In the genomic region with DNA sequence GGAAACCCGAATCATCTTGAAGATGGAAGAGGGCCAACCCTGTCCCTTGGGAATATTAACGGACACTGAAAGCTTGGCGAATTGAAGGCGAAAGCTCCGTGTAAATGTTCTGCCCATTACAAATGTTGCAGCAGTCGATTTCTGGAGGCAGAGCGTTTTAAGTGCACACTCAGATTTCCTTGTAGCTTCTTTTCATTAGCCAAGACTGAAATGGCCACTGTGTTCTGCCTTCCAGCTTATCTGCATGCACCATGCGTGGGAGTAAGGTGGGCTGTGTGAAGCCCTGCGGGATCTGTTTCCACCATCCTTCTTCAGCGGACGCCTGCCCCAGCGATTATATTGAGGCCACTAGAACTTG, we compare ENCODE assay signal across 2 cellular contexts.
TF ChIP-seq lines count a peak whose summit lies in the region.

No MANE protein-coding gene starts in this region.

TF ChIP-seq in IMR-90, 13 proteins besides CTCF, POLR2A, EP300 and RAD21:
- no peak for TF ChIP-seq MAZ (IDR thresholded peaks at IDR 0.05; ENCODE audit: borderline replicate concordance, low read depth, low read length)
- no peak for TF ChIP-seq SMC3 (IDR thresholded peaks at IDR 0.05; ENCODE audit: low read depth, low read length)
- no peak for TF ChIP-seq BHLHE40 (IDR thresholded peaks at IDR 0.05; ENCODE audit: low read depth, low read length)
- no peak for TF ChIP-seq FOS (IDR thresholded peaks at IDR 0.05; ENCODE audit: low read depth, low read length)
- TF ChIP-seq ELK1 (IDR thresholded peaks at IDR 0.05; ENCODE audit: borderline replicate concordance, low read depth, low read length): no peak
- no peak for TF ChIP-seq NFE2L2 (IDR thresholded peaks at IDR 0.05; ENCODE audit: low read depth, low read length)
- no peak for TF ChIP-seq MXI1 (IDR thresholded peaks at IDR 0.05; ENCODE audit: borderline replicate concordance, low read depth, low read length)
- TF ChIP-seq CEBPB (IDR thresholded peaks at IDR 0.05; ENCODE audit: low read depth, low read length): no peak
- no peak for TF ChIP-seq CHD1 (IDR thresholded peaks at IDR 0.05; ENCODE audit: low read depth, low read length)
- TF ChIP-seq MAFK (IDR thresholded peaks at IDR 0.05; ENCODE audit: low read depth, low read length): no peak

TF ChIP-seq in K562, 482 proteins besides CTCF, POLR2A, EP300 and RAD21 (continues in another document):
- TF ChIP-seq YY1 (IDR thresholded peaks at IDR 0.05; ENCODE audit: borderline replicate concordance in 1 of 3, control insufficient read depth in 1 of 3, extremely low read depth in 1 of 3, insufficient read depth in 3 of 3, insufficient read length in 1 of 3, insufficient replicate concordance in 2 of 3, low read depth in 1 of 3, low read length in 2 of 3): peak in 1 of 3 experiments; percentile 71
- TF ChIP-seq, protein P1, sequence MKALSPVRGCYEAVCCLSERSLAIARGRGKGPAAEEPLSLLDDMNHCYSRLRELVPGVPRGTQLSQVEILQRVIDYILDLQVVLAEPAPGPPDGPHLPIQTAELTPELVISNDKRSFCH (CRISPR knock-in tag; IDR thresholded peaks at IDR 0.05): no peak
- TF ChIP-seq, protein P1 (tag; IDR thresholded peaks at IDR 0.05): no peak
- TF ChIP-seq PML (IDR thresholded peaks at IDR 0.05; ENCODE audit: low read length): peak; percentile 37; the same call in 1 of the 2 replicates
- no peak for TF ChIP-seq FOXP4 (CRISPR knock-in tag; IDR thresholded peaks at IDR 0.05; ENCODE audit: borderline replicate concordance)
- TF ChIP-seq ZC3H11A (IDR thresholded peaks at IDR 0.05; ENCODE audit: low read depth, low read length): no peak
- TF ChIP-seq, protein P2, sequence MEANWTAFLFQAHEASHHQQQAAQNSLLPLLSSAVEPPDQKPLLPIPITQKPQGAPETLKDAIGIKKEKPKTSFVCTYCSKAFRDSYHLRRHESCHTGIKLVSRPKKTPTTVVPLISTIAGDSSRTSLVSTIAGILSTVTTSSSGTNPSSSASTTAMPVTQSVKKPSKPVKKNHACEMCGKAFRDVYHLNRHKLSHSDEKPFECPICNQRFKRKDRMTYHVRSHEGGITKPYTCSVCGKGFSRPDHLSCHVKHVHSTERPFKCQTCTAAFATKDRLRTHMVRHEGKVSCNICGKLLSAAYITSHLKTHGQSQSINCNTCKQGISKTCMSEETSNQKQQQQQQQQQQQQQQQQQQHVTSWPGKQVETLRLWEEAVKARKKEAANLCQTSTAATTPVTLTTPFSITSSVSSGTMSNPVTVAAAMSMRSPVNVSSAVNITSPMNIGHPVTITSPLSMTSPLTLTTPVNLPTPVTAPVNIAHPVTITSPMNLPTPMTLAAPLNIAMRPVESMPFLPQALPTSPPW (CRISPR knock-in tag; IDR thresholded peaks at IDR 0.05): peak; percentile 61
- TF ChIP-seq RCOR1 (IDR thresholded peaks at IDR 0.05; ENCODE audit: borderline replicate concordance in 1 of 2, low read depth in 2 of 2, low read length in 2 of 2): peak in 1 of 2 experiments; percentile 91; a peak in 2 of 4 replicates
- no peak for TF ChIP-seq ETS2 (tag; IDR thresholded peaks at IDR 0.05; ENCODE audit: borderline replicate concordance, poor library complexity, severe bottlenecking)
- TF ChIP-seq FOS (IDR thresholded peaks at IDR 0.05; ENCODE audit: extremely low read depth, insufficient read length): no peak
- TF ChIP-seq, protein P3, sequence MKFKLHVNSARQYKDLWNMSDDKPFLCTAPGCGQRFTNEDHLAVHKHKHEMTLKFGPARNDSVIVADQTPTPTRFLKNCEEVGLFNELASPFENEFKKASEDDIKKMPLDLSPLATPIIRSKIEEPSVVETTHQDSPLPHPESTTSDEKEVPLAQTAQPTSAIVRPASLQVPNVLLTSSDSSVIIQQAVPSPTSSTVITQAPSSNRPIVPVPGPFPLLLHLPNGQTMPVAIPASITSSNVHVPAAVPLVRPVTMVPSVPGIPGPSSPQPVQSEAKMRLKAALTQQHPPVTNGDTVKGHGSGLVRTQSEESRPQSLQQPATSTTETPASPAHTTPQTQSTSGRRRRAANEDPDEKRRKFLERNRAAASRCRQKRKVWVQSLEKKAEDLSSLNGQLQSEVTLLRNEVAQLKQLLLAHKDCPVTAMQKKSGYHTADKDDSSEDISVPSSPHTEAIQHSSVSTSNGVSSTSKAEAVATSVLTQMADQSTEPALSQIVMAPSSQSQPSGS (CRISPR knock-in tag; IDR thresholded peaks at IDR 0.05): no peak
- peak; percentile 57; the same call in 1 of the 2 replicates for TF ChIP-seq NFIC (IDR thresholded peaks at IDR 0.05)
- peak; percentile 78 for TF ChIP-seq SMARCA4 (IDR thresholded peaks at IDR 0.05)
- peak; percentile 68; the same call in 1 of the 2 replicates for TF ChIP-seq RNF2 (IDR thresholded peaks at IDR 0.05)
- peak; percentile 74 for TF ChIP-seq NCOR1 (IDR thresholded peaks at IDR 0.05)
- TF ChIP-seq TAL1 (IDR thresholded peaks at IDR 0.05): peak; percentile 76
- no peak for TF ChIP-seq XRCC4 (IDR thresholded peaks at IDR 0.05; ENCODE audit: extremely low read depth, insufficient read depth, insufficient read length)
- no peak for TF ChIP-seq HDAC6 (IDR thresholded peaks at IDR 0.05; ENCODE audit: low read depth, low read length)
- no peak for TF ChIP-seq RHOXF2B (CRISPR knock-in tag; conservative IDR thresholded peaks at IDR 0.05)
- no peak for TF ChIP-seq PHB (CRISPR knock-in tag; IDR thresholded peaks at IDR 0.05)
- TF ChIP-seq EGR1 (conservative IDR thresholded peaks at IDR 0.05): peak; percentile 95
- peak; percentile 38 to 68; a peak in 1 of 4 replicates for TF ChIP-seq KDM1A (IDR thresholded peaks at IDR 0.05)
- TF ChIP-seq E2F6 (IDR thresholded peaks at IDR 0.05; ENCODE audit: borderline replicate concordance in 1 of 2, extremely low read depth in 1 of 2, insufficient read depth in 1 of 2, insufficient read length in 1 of 2, low read depth in 1 of 2, low read length in 1 of 2, poor library complexity in 1 of 2, severe bottlenecking in 1 of 2): peak in 1 of 2 experiments; percentile 50
- peak; percentile 44; the same call in 1 of the 2 replicates for TF ChIP-seq L3MBTL2 (IDR thresholded peaks at IDR 0.05)
- TF ChIP-seq NCOA6 (IDR thresholded peaks at IDR 0.05): no peak
- 0 out of 2 replicates have a peak, but pooled peaks have one; percentile 40 for TF ChIP-seq MGA (IDR thresholded peaks at IDR 0.05)
- TF ChIP-seq HDAC2 (IDR thresholded peaks at IDR 0.05): peak; percentile 42; the same call in 1 of the 2 replicates
- TF ChIP-seq ZC3H4 (CRISPR knock-in tag; IDR thresholded peaks at IDR 0.05; ENCODE audit: borderline replicate concordance): no peak
- TF ChIP-seq XRCC5 (IDR thresholded peaks at IDR 0.05; ENCODE audit: low read depth, low read length): 0 out of 2 replicates have a peak, but pooled peaks have one; percentile 18
- TF ChIP-seq ATF7 (IDR thresholded peaks at IDR 0.05): no peak
- no peak for TF ChIP-seq E4F1 (CRISPR knock-in tag; IDR thresholded peaks at IDR 0.05; ENCODE audit: borderline replicate concordance)
- TF ChIP-seq ZFP36 (IDR thresholded peaks at IDR 0.05; ENCODE audit: low read depth, low read length, partially characterized antibody): no peak
- TF ChIP-seq KAT7 (CRISPR knock-in tag; IDR thresholded peaks at IDR 0.05; ENCODE audit: borderline replicate concordance): no peak
